7 cellular contexts compared by ENCODE assay signal in genomic region chr10:46532256-46532655, GRCh38. TPM values are rescaled to one million over a fixed set of nuclear protein-coding genes. Genes with fewer than 3 reads are reported as not detected.
"Had no signal": no experiment of that assay in that cellular context is flagged by ENCODE, and none has a peak within 500 bp of the region (broad histone marks: within the 10 kb centered on the region; RNA-seq: fewer than 3 reads in every experiment).

No MANE protein-coding gene starts in this region.

RNA-seq across cellular contexts. Expression of gene GPRIN2, which starts 24.2 kb away (rescaled TPM):
- total RNA-seq: activated CD8-positive, alpha-beta T cell treated with anti-CD3 and anti-CD28 coated beads for 36 hours; activated naive CD4-positive, alpha-beta T cell treated with anti-CD3 and anti-CD28 coated beads, Interleukin-2, amount 50 U/mL, for 72 hours; activated naive CD8-positive, alpha-beta T cell treated with anti-CD3 and anti-CD28 coated beads, Interleukin-2, amount 10 ng/mL, durations not matched to agents 7 days and 5 days; activated T-cell treated with anti-CD3 and anti-CD28 coated beads, Interleukin-2, amount 50 U/mL, for 72 hours; cardiac septum; gastrocnemius medialis; T-helper 1 cell treated with Interleukin-12 subunit alpha and Interleukin-12 subunit beta and Interleukin-4 antibody, amounts not matched to agents 30 ng/mL and 1 ng/mL, for 36 hours had no signal
